ENCODE assay signal across 8 cellular contexts in genomic region chr1:45011837-45012638, GRCh38. TPM values are rescaled to one million over a fixed set of nuclear protein-coding genes. Genes with fewer than 3 reads are reported as not detected.
DNase-seq lines count a peak whose midpoint lies in the region; ATAC-seq, FAIRE-seq and TF ChIP-seq lines count a peak whose summit lies in the region.

Gene UROD, plus strand, starts transcription at chr1:45012254. Its CDS starts 12 bp downstream, at chr1:45012266.

- intact Hi-C loops in kidney (cut with DNase I), result no loop called here

- peak within 1 kb of the TSS; percentile 91 to 94 for H3K4me3 ChIP-seq in kidney (ENCODE audit: low read length in 2 of 2)

- peak; percentile 67 for ATAC-seq in HG03354 (IDR thresholded peaks at IDR 0.05; ENCODE audit: poor library complexity, severe bottlenecking, unreplicated experiment)

- peak within 1 kb of the TSS; percentile 59 to 67 for H3K27ac ChIP-seq in kidney (ENCODE audit: low read depth in 2 of 2, low read length in 2 of 2)

- peaks cover 10 to 38% of the 10 kb centered on the region in 2 donors for H3K4me1 ChIP-seq in kidney (ENCODE audit: control insufficient read depth in 1 of 2, insufficient read depth in 1 of 2, low read depth in 1 of 2, low read length in 2 of 2)

- peak; percentile 14 for TF ChIP-seq CTCF in kidney (IDR thresholded peaks at IDR 0.05; ENCODE audit: borderline replicate concordance, extremely low read depth, insufficient read depth)

- peak; percentile 76 for TF ChIP-seq POLR2A in GM18951 (IDR thresholded peaks at IDR 0.05; ENCODE audit: extremely low read depth, insufficient read depth, insufficient read length)

- in situ Hi-C loops in GM18951 (cut with MboI; ENCODE audit: low sequenced_read_pairs, unreplicated experiment), result loop anchor here (5.0 to 10.0 kb wide), 3 partner anchors 290 to 563 kb away; partner anchors contain the start of gene TESK2

- peak; percentile 56 for FAIRE-seq in kidney (lab: Jason Lieb, UNC)

- peak; percentile 98 for DNase-seq in AG08395 (ENCODE audit: low spot score)
- DNase-seq in NCI-H446 treated with DMSO at 0.1 percent for 48 hours (lab: John Stamatoyannopoulos, UW), result peak; percentile 95
- DNase-seq in activated CD4-positive, alpha-beta T cell treated with anti-CD3 and anti-CD28 coated beads for 1 hour, result peak; percentile 75
- DNase-seq in cerebellum (ENCODE audit: low spot score), result peak; percentile 96
- peak; percentile 96 for DNase-seq in kidney
- peak; percentile 97 for DNase-seq in stimulated activated CD4-positive, alpha-beta T cell treated with anti-CD3 and anti-CD28 coated beads, Interleukin-15, amount 100 ng/mL, for 24 hours

- peak within 1 kb of the TSS; percentile 85 to 91 for H3K9ac ChIP-seq in kidney (ENCODE audit: low read length in 2 of 2)

- no peaks in the 10 kb centered on the region for H3K9me3 ChIP-seq in kidney (ENCODE audit: control insufficient read depth in 1 of 2, low read length in 2 of 2)

- H3K36me3 ChIP-seq in kidney (ENCODE audit: control insufficient read depth in 1 of 2, insufficient read depth in 2 of 2, low read length in 2 of 2), result peaks cover 30 to 32% of the 10 kb centered on the region in 2 donors

RNA-seq across cellular contexts. Expression of gene UROD, which starts in this region (rescaled TPM):
- total RNA-seq in cerebellum (36.8 TPM), kidney (71.0 TPM)
- polyA plus RNA-seq in kidney (ENCODE audit: insufficient read depth, low read depth, low replicate concordance), result 172 TPM

Comparison
In these comparisons a context has a peak if more than half of its experiments do, and no peak if none do; other contexts are left out.
1. Peak in every context shown above with its lines: DNase-seq, ATAC-seq, H3K4me3 ChIP-seq and H3K27ac ChIP-seq.